Comparison of ENCODE assay signal across 21 cellular contexts in the genomic region with DNA sequence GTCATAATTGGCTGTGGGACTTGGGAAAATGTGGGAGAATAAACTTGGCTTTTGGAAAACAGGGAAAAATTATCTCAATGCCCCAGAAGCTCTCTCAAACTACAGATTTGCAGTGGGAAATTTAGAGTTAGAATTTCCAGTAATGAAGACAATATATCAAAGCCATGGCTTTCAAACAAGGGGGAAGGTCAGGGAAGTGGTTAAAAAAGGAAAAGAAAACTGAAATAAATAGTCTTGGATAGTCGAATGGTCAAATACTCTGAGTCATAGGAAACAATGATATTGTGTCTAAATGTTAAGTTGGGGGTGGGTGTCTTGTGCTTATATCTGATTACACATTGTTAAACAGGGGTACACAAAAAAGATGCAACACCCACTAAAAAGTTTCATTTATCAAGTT.
"Had no signal": no experiment of that assay in that cellular context is flagged by ENCODE, and none has a peak within 500 bp of the region (broad histone marks: within the 10 kb centered on the region; RNA-seq: fewer than 3 reads in every experiment).

No MANE protein-coding gene starts in this region.

- H3K36me3 ChIP-seq: ascending aorta, left lung, right atrium auricular region, stomach, transverse colon had no signal

- H3K4me1 ChIP-seq: ascending aorta, foreskin keratinocyte, left lung, right atrium auricular region, stomach, transverse colon had no signal

- FAIRE-seq: bronchial epithelial cell, urothelium cell line had no signal

- H3K27ac ChIP-seq: ascending aorta, foreskin keratinocyte, left lung, right atrium auricular region, stomach, transverse colon had no signal

- DNase-seq: activated CD4-positive, alpha-beta T cell treated with anti-CD3 and anti-CD28 coated beads, Interleukin-2, amount 10 ng/mL, durations not matched to agents 24 days and 14 days; activated CD8-positive, alpha-beta T cell treated with anti-CD3 and anti-CD28 coated beads for 36 hours; cortex of kidney; foreskin keratinocyte; glutamatergic neuron; hippocampal formation; kidney glomerular epithelial cell; left lung; naive thymus-derived CD4-positive, alpha-beta T cell; occipital lobe; stimulated activated CD4-positive, alpha-beta T cell treated with anti-CD3 and anti-CD28 coated beads, Interleukin-1b, Interleukin-23, amount 100 ng/mL, for 48 hours; stomach; transverse colon had no signal

- H3K27me3 ChIP-seq: ascending aorta, foreskin keratinocyte, left lung, right atrium auricular region, stomach, transverse colon had no signal

- H3K4me3 ChIP-seq: ascending aorta, left lung, lung, right atrium auricular region, stomach, transverse colon had no signal

- ATAC-seq: activated CD8-positive, alpha-beta T cell treated with anti-CD3 and anti-CD28 coated beads for 36 hours; activated naive CD4-positive, alpha-beta T cell treated with anti-CD3 and anti-CD28 coated beads, Interleukin-2, amount 50 U/mL, for 72 hours; activated T-helper 17 cell treated with anti-CD3 and anti-CD28 coated beads, Interleukin-2, amount 50 U/mL, for 72 hours; foreskin keratinocyte; left lung; naive thymus-derived CD4-positive, alpha-beta T cell; stimulated activated memory B cell treated with anti-CD40 and anti-IgM and Interleukin-4, amounts not matched to agents 10 μg/mL and 1 μg/mL and 100 μg/mL, for 72 hours had no signal

- H3K9me3 ChIP-seq: ascending aorta, left lung, right atrium auricular region, stomach, transverse colon had no signal
